In the genomic region with DNA sequence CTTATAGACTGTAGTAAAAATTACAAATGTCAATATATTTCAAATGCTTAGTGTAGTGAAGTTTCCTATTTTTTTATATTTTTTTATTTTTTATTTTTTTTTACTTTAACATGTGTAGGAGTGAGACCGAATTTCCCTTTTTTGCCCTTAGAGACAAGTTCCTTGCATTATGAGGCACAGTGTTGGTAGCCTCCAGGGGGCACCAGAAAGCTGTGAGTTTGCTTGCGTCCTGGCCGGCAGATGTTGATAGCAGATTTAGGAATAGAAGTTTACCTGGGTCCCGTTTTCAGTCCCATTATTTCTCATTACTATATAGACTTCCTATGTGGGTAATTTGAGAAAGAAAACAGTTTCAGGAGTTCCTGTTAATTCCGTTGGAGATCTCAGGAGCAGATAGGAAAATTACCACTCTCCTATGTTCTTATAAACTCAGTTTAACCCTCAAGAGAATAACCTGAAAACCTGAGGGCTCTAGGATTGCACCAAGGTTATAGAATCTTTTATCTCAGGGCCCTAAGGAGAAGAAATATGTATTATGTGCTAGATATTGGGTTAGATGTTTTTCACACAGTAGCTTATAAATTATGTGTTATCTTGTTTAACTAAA, we compare ENCODE assay signal across 8 cellular contexts.
DNase-seq lines count a peak whose midpoint lies in the region; ATAC-seq, FAIRE-seq and TF ChIP-seq lines count a peak whose summit lies in the region.

No MANE protein-coding gene starts in this region.

- H3K4me3 Mint-ChIP-seq in T-helper 17 cell, result no peak overlapping the region

- peak; percentile 91 for ATAC-seq in HG02623 (IDR thresholded peaks at IDR 0.05; ENCODE audit: unreplicated experiment)
- peak; percentile 53 for ATAC-seq in T-helper 17 cell
- peak; percentile 65 to 89 for ATAC-seq in lower lobe of right lung
- ATAC-seq in stimulated activated naive CD8-positive, alpha-beta T cell treated with anti-CD3 and anti-CD28 coated beads, Interleukin-15, Interleukin-2, amounts not matched to agents 100 U/mL and 50 U/mL, for 24 hours, result peak; percentile 63

- peak; percentile 1 for DNase-seq in activated gamma-delta T cell treated with anti-CD3 and anti-CD28 coated beads, Interleukin-2, amount 50 U/mL, for 16 hours (ENCODE audit: low read depth)
- DNase-seq in activated gamma-delta T cell treated with Interleukin-2 at 50 U/mL for 16 hours (no peak), NAMALWA (ENCODE audit: low spot score) (peak; percentile 82), T-helper 17 cell (no peak), lower lobe of right lung (peak; percentile 73)
- DNase-seq in stimulated activated naive CD8-positive, alpha-beta T cell treated with anti-CD3 and anti-CD28 coated beads, Interleukin-15, Interleukin-2, amounts not matched to agents 100 U/mL and 50 U/mL, for 24 hours, result peak; percentile 62

- no peaks in the 10 kb centered on the region for H3K9me3 ChIP-seq in T-helper 17 cell (ENCODE audit: control insufficient read depth, low read length, poor library complexity, severe bottlenecking)
- no peaks in the 10 kb centered on the region for H3K9me3 ChIP-seq in lower lobe of right lung

- no peaks in the 10 kb centered on the region for H3K36me3 ChIP-seq in lower lobe of right lung

- H3K27ac ChIP-seq in lower lobe of right lung, result no peak overlapping the region

- H3K4me3 ChIP-seq in lower lobe of right lung, result no peak overlapping the region

- FAIRE-seq in colon (lab: Jason Lieb, UNC), result peak; percentile 78

- H3K27ac Mint-ChIP-seq in T-helper 17 cell, result no peak overlapping the region

- no peaks in the 10 kb centered on the region for H3K4me1 ChIP-seq in lower lobe of right lung

- H3K27me3 Mint-ChIP-seq in T-helper 17 cell, result peaks cover 14% of the 10 kb centered on the region

- TF ChIP-seq CTCF in lower lobe of right lung (IDR thresholded peaks at IDR 0.05), result peak; percentile 69

- intact Hi-C loops in lower lobe of right lung (cut with DNase I), result no loop called here

- no peaks in the 10 kb centered on the region for H3K27me3 ChIP-seq in lower lobe of right lung (ENCODE audit: low read depth)

- H3K4me1 Mint-ChIP-seq in T-helper 17 cell, result no peaks in the 10 kb centered on the region

- H3K36me3 Mint-ChIP-seq in T-helper 17 cell (ENCODE audit: low read depth), result no peaks in the 10 kb centered on the region

Comparison
In these comparisons a context has a peak if more than half of its experiments do, and no peak if none do; other contexts are left out.
1. DNase-seq: peak in activated gamma-delta T cell treated with anti-CD3 and anti-CD28 coated beads, Interleukin-2, amount 50 U/mL, for 16 hours (single experiment), NAMALWA (single experiment), lower lobe of right lung (single experiment) and stimulated activated naive CD8-positive, alpha-beta T cell treated with anti-CD3 and anti-CD28 coated beads, Interleukin-15, Interleukin-2, amounts not matched to agents 100 U/mL and 50 U/mL, for 24 hours (single experiment); none in activated gamma-delta T cell treated with Interleukin-2 at 50 U/mL for 16 hours (single experiment) and T-helper 17 cell (0 of 3).
2. Peak in every context shown above with its lines, with median percentiles within 50 percentile points of each other: ATAC-seq.